In genomic region chr7:142142702-142143101, GRCh38 we compare ENCODE assay signal across 2 cellular contexts.
TF ChIP-seq lines count a peak whose summit lies in the region.

No MANE protein-coding gene starts in this region.

TF ChIP-seq in GM23338, 12 proteins besides CTCF, POLR2A, EP300 and RAD21:
- no peak for TF ChIP-seq NANOG (IDR thresholded peaks at IDR 0.05; ENCODE audit: borderline replicate concordance)
- TF ChIP-seq POLR2AphosphoS5 (IDR thresholded peaks at IDR 0.05; ENCODE audit: low read depth) = no peak
- TF ChIP-seq, protein P1, sequence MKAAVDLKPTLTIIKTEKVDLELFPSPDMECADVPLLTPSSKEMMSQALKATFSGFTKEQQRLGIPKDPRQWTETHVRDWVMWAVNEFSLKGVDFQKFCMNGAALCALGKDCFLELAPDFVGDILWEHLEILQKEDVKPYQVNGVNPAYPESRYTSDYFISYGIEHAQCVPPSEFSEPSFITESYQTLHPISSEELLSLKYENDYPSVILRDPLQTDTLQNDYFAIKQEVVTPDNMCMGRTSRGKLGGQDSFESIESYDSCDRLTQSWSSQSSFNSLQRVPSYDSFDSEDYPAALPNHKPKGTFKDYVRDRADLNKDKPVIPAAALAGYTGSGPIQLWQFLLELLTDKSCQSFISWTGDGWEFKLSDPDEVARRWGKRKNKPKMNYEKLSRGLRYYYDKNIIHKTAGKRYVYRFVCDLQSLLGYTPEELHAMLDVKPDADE (IDR thresholded peaks at IDR 0.05) = no peak
- TF ChIP-seq EZH2phosphoT487 (IDR thresholded peaks at IDR 0.05; ENCODE audit: unreplicated experiment) = no peak
- no peak for TF ChIP-seq JUNB (IDR thresholded peaks at IDR 0.05; ENCODE audit: unreplicated experiment)
- no peak for TF ChIP-seq ZNF114 (CRISPR knock-in tag; IDR thresholded peaks at IDR 0.05)
- TF ChIP-seq ZNF331 (CRISPR knock-in tag; IDR thresholded peaks at IDR 0.05; ENCODE audit: low read depth) = no peak
- no peak for TF ChIP-seq STAT1 (IDR thresholded peaks at IDR 0.05; ENCODE audit: unreplicated experiment)
- TF ChIP-seq, protein P2, sequence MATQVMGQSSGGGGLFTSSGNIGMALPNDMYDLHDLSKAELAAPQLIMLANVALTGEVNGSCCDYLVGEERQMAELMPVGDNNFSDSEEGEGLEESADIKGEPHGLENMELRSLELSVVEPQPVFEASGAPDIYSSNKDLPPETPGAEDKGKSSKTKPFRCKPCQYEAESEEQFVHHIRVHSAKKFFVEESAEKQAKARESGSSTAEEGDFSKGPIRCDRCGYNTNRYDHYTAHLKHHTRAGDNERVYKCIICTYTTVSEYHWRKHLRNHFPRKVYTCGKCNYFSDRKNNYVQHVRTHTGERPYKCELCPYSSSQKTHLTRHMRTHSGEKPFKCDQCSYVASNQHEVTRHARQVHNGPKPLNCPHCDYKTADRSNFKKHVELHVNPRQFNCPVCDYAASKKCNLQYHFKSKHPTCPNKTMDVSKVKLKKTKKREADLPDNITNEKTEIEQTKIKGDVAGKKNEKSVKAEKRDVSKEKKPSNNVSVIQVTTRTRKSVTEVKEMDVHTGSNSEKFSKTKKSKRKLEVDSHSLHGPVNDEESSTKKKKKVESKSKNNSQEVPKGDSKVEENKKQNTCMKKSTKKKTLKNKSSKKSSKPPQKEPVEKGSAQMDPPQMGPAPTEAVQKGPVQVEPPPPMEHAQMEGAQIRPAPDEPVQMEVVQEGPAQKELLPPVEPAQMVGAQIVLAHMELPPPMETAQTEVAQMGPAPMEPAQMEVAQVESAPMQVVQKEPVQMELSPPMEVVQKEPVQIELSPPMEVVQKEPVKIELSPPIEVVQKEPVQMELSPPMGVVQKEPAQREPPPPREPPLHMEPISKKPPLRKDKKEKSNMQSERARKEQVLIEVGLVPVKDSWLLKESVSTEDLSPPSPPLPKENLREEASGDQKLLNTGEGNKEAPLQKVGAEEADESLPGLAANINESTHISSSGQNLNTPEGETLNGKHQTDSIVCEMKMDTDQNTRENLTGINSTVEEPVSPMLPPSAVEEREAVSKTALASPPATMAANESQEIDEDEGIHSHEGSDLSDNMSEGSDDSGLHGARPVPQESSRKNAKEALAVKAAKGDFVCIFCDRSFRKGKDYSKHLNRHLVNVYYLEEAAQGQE (IDR thresholded peaks at IDR 0.05; ENCODE audit: unreplicated experiment) = no peak
- no peak for TF ChIP-seq ZNF462 (CRISPR knock-in tag; IDR thresholded peaks at IDR 0.05)
- no peak for TF ChIP-seq EZH2 (IDR thresholded peaks at IDR 0.05; ENCODE audit: low read depth, unreplicated experiment)
- TF ChIP-seq CREB1 (CRISPR knock-in tag; IDR thresholded peaks at IDR 0.05; ENCODE audit: low read depth) = no peak

TF ChIP-seq in H1, 55 proteins besides CTCF, POLR2A, EP300 and RAD21:
- TF ChIP-seq YY1 (IDR thresholded peaks at IDR 0.05; ENCODE audit: low read depth, low read length) = no peak
- no peak for TF ChIP-seq EGR1 (IDR thresholded peaks at IDR 0.05; ENCODE audit: borderline replicate concordance, low read depth, low read length)
- no peak for TF ChIP-seq TBP (IDR thresholded peaks at IDR 0.05; ENCODE audit: low read depth, low read length)
- peak; percentile 97 for TF ChIP-seq BACH1 (IDR thresholded peaks at IDR 0.05; ENCODE audit: low read length)
- TF ChIP-seq JUN (IDR thresholded peaks at IDR 0.05; ENCODE audit: low read depth, low read length) = no peak
- TF ChIP-seq TAF1 (IDR thresholded peaks at IDR 0.05; ENCODE audit: low read depth, low read length) = no peak
- TF ChIP-seq CEBPB (IDR thresholded peaks at IDR 0.05; ENCODE audit: low read depth, low read length) = no peak
- TF ChIP-seq JUND (IDR thresholded peaks at IDR 0.05; ENCODE audit: low read length) = no peak
- no peak for TF ChIP-seq TAF7 (optimal IDR thresholded peaks at IDR 0.05; ENCODE audit: borderline replicate concordance, low read depth, low read length)
- no peak for TF ChIP-seq ASH2L (IDR thresholded peaks at IDR 0.05; ENCODE audit: low read length)
- TF ChIP-seq RFX5 (IDR thresholded peaks at IDR 0.05; ENCODE audit: borderline replicate concordance, low read depth, low read length) = no peak
- peak; percentile 80 for TF ChIP-seq MAFK (IDR thresholded peaks at IDR 0.05; ENCODE audit: low read depth, low read length)
- TF ChIP-seq HDAC2 (IDR thresholded peaks at IDR 0.05; ENCODE audit: borderline replicate concordance in 1 of 2, low read depth in 2 of 2, low read length in 2 of 2) = no peak
